ENCODE assay signal across 9 cellular contexts in the genomic region with DNA sequence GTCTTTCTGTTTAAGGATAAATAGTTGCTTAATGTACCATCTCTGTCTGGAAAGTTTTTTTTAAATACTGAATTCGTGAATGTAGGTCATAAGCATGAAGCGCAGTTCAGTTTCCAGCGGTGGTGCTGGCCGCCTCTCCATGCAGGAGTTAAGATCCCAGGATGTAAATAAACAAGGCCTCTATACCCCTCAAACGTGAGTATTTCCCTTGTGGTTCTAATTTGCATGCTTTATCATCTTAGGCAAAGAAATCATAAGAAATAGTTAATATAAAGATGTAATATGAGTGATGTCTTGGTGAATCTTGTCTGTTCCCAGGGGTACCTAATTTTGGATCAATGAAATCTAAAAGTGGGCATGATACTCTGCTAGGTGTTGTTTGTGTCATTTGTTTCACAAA. TPM values are rescaled to one million over a fixed set of nuclear protein-coding genes. Genes with fewer than 3 reads are reported as not detected.
DNase-seq lines count a peak whose midpoint lies in the region; ATAC-seq, FAIRE-seq and TF ChIP-seq lines count a peak whose summit lies in the region.
"Had no signal": no experiment of that assay in that cellular context is flagged by ENCODE, and none has a peak within 500 bp of the region (broad histone marks: within the 10 kb centered on the region; RNA-seq: fewer than 3 reads in every experiment).

No MANE protein-coding gene starts in this region.

- H4K20me1 ChIP-seq in smooth muscle cell (ENCODE audit: low read depth), result no peaks in the 10 kb centered on the region

- ATAC-seq in activated T-cell treated with anti-CD3 and anti-CD28 coated beads, Interleukin-2, amount 50 U/mL, for 72 hours (replicated peaks in 1 of 2), result no peak
- ATAC-seq in GM18520 (IDR thresholded peaks at IDR 0.05; ENCODE audit: unreplicated experiment), result no peak

- DNase-seq in activated T-cell treated with anti-CD3 and anti-CD28 coated beads, Interleukin-2, amount 50 U/mL, for 72 hours, result no peak
- DNase-seq in activated T-cell treated with anti-CD3 and anti-CD28 coated beads for 4 hours, result no peak
- DNase-seq in RKO (ENCODE audit: low spot score), result peak; percentile 34
- DNase-seq in epithelial cell of esophagus (ENCODE audit: low read depth), result no peak
- DNase-seq in smooth muscle cell (lab: John Stamatoyannopoulos, UW; ENCODE audit: unreplicated experiment), result no peak
- no peak for DNase-seq in D721Med (ENCODE audit: insufficient read length, low spot score)
- no peak for DNase-seq in small intestine
- DNase-seq: naive B cell had no signal

- H3K9ac ChIP-seq in smooth muscle cell (ENCODE audit: low read depth), result no peak overlapping the region

- H3K36me3 Mint-ChIP-seq in activated T-cell treated with anti-CD3 and anti-CD28 coated beads, Interleukin-2, amount 50 U/mL, for 72 hours (ENCODE audit: insufficient read depth in 2 of 2), result peaks cover 19 to 40% of the 10 kb centered on the region in 2 donors
- H3K36me3 Mint-ChIP-seq: naive B cell had no signal

- H3K79me2 ChIP-seq in smooth muscle cell (ENCODE audit: low read depth), result peaks cover 42% of the 10 kb centered on the region

- H3K9me3 Mint-ChIP-seq in activated T-cell treated with anti-CD3 and anti-CD28 coated beads, Interleukin-2, amount 50 U/mL, for 72 hours, result no peaks in the 10 kb centered on the region

- peak overlapping the region; percentile 87 for H3K4me3 ChIP-seq in epithelial cell of esophagus (ENCODE audit: low read length)
- peak overlapping the region; percentile 95 for H3K4me3 ChIP-seq in smooth muscle cell
- no peak overlapping the region for H3K4me3 ChIP-seq in small intestine (ENCODE audit: low read depth in 1 of 2, low read length in 2 of 2)

- no peaks in the 10 kb centered on the region for H3K9me3 ChIP-seq in smooth muscle cell (replicated peaks; ENCODE audit: low read depth)
- H3K9me3 ChIP-seq in small intestine (ENCODE audit: control insufficient read depth, low read depth), result no peaks in the 10 kb centered on the region

- no peaks in the 10 kb centered on the region for H3K27me3 Mint-ChIP-seq in activated T-cell treated with anti-CD3 and anti-CD28 coated beads, Interleukin-2, amount 50 U/mL, for 72 hours (ENCODE audit: low read depth)
- H3K27me3 Mint-ChIP-seq: naive B cell had no signal

- H3K4me1 Mint-ChIP-seq in activated T-cell treated with anti-CD3 and anti-CD28 coated beads, Interleukin-2, amount 50 U/mL, for 72 hours (ENCODE audit: low read depth), result peaks cover 64% of the 10 kb centered on the region

- H3K4me3 Mint-ChIP-seq in activated T-cell treated with anti-CD3 and anti-CD28 coated beads, Interleukin-2, amount 50 U/mL, for 72 hours, result peak overlapping the region; percentile 97 to 100

- peak overlapping the region; percentile 96 for H3K27ac Mint-ChIP-seq in activated T-cell treated with anti-CD3 and anti-CD28 coated beads, Interleukin-2, amount 50 U/mL, for 72 hours

- 20% methylated on average over 5 of the region's 5 CpGs for WGBS in smooth muscle cell (ENCODE audit: low lambda C conversion rate)
- 43 to 50% (median 44%) methylated on average over 5 of the region's 5 CpGs for WGBS in small intestine, 3 donors

- peak overlapping the region; percentile 87 for H3K4me2 ChIP-seq in smooth muscle cell

- FAIRE-seq in D721Med (lab: Jason Lieb, UNC) (no peak), small intestine (lab: Jason Lieb, UNC) (no peak)

- H3K36me3 ChIP-seq in smooth muscle cell (ENCODE audit: low read depth), result no peaks in the 10 kb centered on the region
- H3K36me3 ChIP-seq in small intestine (ENCODE audit: control insufficient read depth in 2 of 2, insufficient read depth in 2 of 2, low read length in 2 of 2), result no peaks in the 10 kb centered on the region

- TF ChIP-seq CTCF in epithelial cell of esophagus (IDR thresholded peaks at IDR 0.05; ENCODE audit: insufficient read depth, low read depth, low read length, missing control alignments), result no peak
- no peak for TF ChIP-seq CTCF in smooth muscle cell (IDR thresholded peaks at IDR 0.05; ENCODE audit: borderline replicate concordance, insufficient read depth, poor library complexity, severe bottlenecking)
- TF ChIP-seq CTCF in D721Med (IDR thresholded peaks at IDR 0.05; ENCODE audit: insufficient read depth, missing control alignments), result no peak

- no peaks in the 10 kb centered on the region for H3F3A ChIP-seq in smooth muscle cell (ENCODE audit: low read depth)

- peak overlapping the region; percentile 95 for H2AFZ ChIP-seq in smooth muscle cell (ENCODE audit: low read depth)

- H3K4me1 ChIP-seq in smooth muscle cell (ENCODE audit: low read depth) (peaks cover 22% of the 10 kb centered on the region), small intestine (ENCODE audit: control insufficient read depth in 2 of 2, insufficient read depth in 1 of 2, low read depth in 1 of 2, low read length in 1 of 2) (peaks cover 0 to 3% of the 10 kb centered on the region in 2 donors)

- H3K27me3 ChIP-seq in smooth muscle cell (ENCODE audit: low read depth), result no peaks in the 10 kb centered on the region
- no peaks in the 10 kb centered on the region for H3K27me3 ChIP-seq in small intestine (ENCODE audit: control insufficient read depth in 2 of 2, insufficient read depth in 2 of 2, low read length in 2 of 2)

- H3K27ac ChIP-seq in smooth muscle cell (ENCODE audit: low read depth) (no peak overlapping the region), small intestine (ENCODE audit: low read depth in 1 of 2, low read length in 1 of 2) (no peak overlapping the region)

RNA-seq across cellular contexts. Expression of a gene that starts 1.5 kb away (rescaled TPM):
- total RNA-seq in activated T-cell treated with anti-CD3 and anti-CD28 coated beads, Interleukin-2, amount 50 U/mL, for 72 hours, result 100 to 1,000 TPM in 1 of 2 donors, 10 to 100 TPM in 1; 82.0 to 113 TPM
- total RNA-seq in smooth muscle cell, result 8.2 and 9.1 TPM in 2 replicates
- polyA plus RNA-seq in smooth muscle cell (8.1 and 8.8 TPM in 2 replicates), small intestine (10 to 100 TPM in 1 of 3 donors, under 1 TPM in 2; 0.81 to 16.0 (median 0.89) TPM)

RNA-seq across cellular contexts. Expression of a gene that starts 1.6 kb away (rescaled TPM):
- total RNA-seq in activated T-cell treated with anti-CD3 and anti-CD28 coated beads, Interleukin-2, amount 50 U/mL, for 72 hours, result 10 to 100 TPM; 23.1 to 28.3 TPM
- 7.3 and 27.7 TPM in 2 replicates for total RNA-seq in smooth muscle cell
- polyA plus RNA-seq in smooth muscle cell (6.6 and 8.2 TPM in 2 replicates), small intestine (1 to 10 TPM; 5.1 to 8.6 (median 6.7) TPM)

Comparison
In these comparisons a context has a peak if more than half of its experiments do, and no peak if none do; other contexts are left out.
1. H3K4me3 ChIP-seq: peak in epithelial cell of esophagus (single experiment) and smooth muscle cell (single experiment); none in small intestine (0 of 2).